11 cellular contexts compared by ENCODE assay signal in the genomic region with DNA sequence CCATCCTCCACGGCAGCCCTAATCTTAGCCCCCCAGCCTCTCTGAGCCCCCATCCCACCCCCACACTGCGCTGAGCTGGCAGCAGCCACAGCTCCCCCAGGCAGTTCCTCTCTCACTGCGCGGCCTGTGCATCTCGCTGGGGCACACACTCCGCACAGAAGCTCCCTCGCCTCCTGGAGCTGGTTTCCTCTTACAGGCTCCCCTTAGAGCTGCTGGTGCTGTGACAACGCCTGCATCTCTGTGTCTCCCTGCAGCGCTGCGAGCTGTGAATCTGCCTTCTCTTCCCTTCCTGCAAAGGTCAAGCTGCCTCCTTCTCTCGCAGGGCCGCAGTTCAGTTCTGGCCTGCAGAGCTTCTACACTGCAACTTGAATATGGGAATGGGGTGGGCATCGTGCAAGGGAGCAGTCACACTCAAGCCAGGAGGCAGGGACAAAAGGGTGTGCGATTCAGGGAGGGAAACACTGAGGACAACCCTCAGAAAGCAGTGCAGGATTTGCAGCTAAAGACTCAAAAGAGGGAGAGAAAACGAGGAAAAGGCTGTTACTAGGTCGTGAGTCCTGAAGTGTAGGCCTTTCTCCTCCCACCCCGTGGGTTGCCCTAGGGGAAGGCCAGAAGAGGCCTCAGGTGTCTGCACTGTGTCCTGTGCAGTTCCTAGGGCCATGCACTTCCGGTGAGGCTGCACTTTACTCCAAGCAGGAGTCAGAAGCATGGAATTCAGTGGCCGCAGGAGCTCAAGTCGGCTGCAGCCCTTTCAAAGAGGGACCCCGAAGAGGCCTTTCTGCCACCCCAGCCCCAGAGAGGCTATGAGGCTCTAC.
DNase-seq lines count a peak whose midpoint lies in the region; ATAC-seq and TF ChIP-seq lines count a peak whose summit lies in the region.
"Had no signal": no experiment of that assay in that cellular context is flagged by ENCODE, and none has a peak within 500 bp of the region (broad histone marks: within the 10 kb centered on the region; RNA-seq: fewer than 3 reads in every experiment).

No MANE protein-coding gene starts in this region.

- H3K4me3 Mint-ChIP-seq in endothelial cell (ENCODE audit: unreplicated experiment), result no peak overlapping the region
- peak overlapping the region; percentile 76 for H3K4me3 Mint-ChIP-seq in type B pancreatic cell

- CTCF ChIA-PET in OCI-LY7 (lab: Charles Lee; ENCODE audit: unreplicated experiment), result interaction anchor here (0.5 to 0.6 kb wide), 2 partner anchors 49 to 1872 kb away, joined by 3 to 5 read pairs; no protein-coding TSS in a partner anchor

- H3K4me2 ChIP-seq in OCI-LY7 (ENCODE audit: low read length), result no peak overlapping the region

- H2AFZ ChIP-seq in OCI-LY7 (ENCODE audit: low read length), result no peak overlapping the region

- no peak overlapping the region for H3K4me3 ChIP-seq in OCI-LY7 (ENCODE audit: low read depth, low read length, poor library complexity, severe bottlenecking)
- H3K4me3 ChIP-seq: ascending aorta, right atrium auricular region had no signal

- DNase-seq in activated gamma-delta T cell treated with Interleukin-2 at 50 U/mL for 16 hours, result peak; percentile 8
- no peak for DNase-seq in activated gamma-delta T cell (lab: John Stamatoyannopoulos, UW)
- peak; percentile 21 for DNase-seq in NCI-H2171 (lab: John Stamatoyannopoulos, UW)
- DNase-seq in endothelial cell (ENCODE audit: low spot score), result peak; percentile 3
- DNase-seq in type B pancreatic cell (ENCODE audit: extremely low spot score, unreplicated experiment), result no peak
- no peak for DNase-seq in OCI-LY7 (ENCODE audit: low spot score)
- no peak for DNase-seq in A172 (ENCODE audit: low spot score)
- DNase-seq: activated CD4-positive, CD25-positive, alpha-beta regulatory T cell had no signal

- no peaks in the 10 kb centered on the region for H4K20me1 ChIP-seq in OCI-LY7 (ENCODE audit: insufficient read depth, low read length)

- POLR2A ChIA-PET in OCI-LY7 (lab: Charles Lee), result no interaction called here

- peaks cover 27% of the 10 kb centered on the region for H3K4me1 ChIP-seq in OCI-LY7 (ENCODE audit: insufficient read depth, low read length, poor library complexity, severe bottlenecking)

- H3K9me3 Mint-ChIP-seq in endothelial cell (ENCODE audit: unreplicated experiment), result no peaks in the 10 kb centered on the region
- no peaks in the 10 kb centered on the region for H3K9me3 Mint-ChIP-seq in type B pancreatic cell

- peaks cover 6% of the 10 kb centered on the region for H3K27me3 Mint-ChIP-seq in endothelial cell (ENCODE audit: unreplicated experiment)
- H3K27me3 Mint-ChIP-seq in type B pancreatic cell, result peaks cover 28% of the 10 kb centered on the region

- BruUV-seq in OCI-LY7 (replicated peaks; lab: Mats Ljungman, UMichigan), result no TSS peak

- H3K27ac ChIP-seq in OCI-LY7 (ENCODE audit: low read depth, low read length, poor library complexity, severe bottlenecking), result no peak overlapping the region

- H3K36me3 Mint-ChIP-seq in endothelial cell (ENCODE audit: low read depth, unreplicated experiment), result no peaks in the 10 kb centered on the region
- H3K36me3 Mint-ChIP-seq in type B pancreatic cell, result no peaks in the 10 kb centered on the region

- H3K4me1 Mint-ChIP-seq in endothelial cell (ENCODE audit: unreplicated experiment) (peaks cover 33% of the 10 kb centered on the region), type B pancreatic cell (ENCODE audit: unreplicated experiment) (peaks cover 25% of the 10 kb centered on the region)

- H3K27ac Mint-ChIP-seq in endothelial cell (ENCODE audit: unreplicated experiment) (no peak overlapping the region), type B pancreatic cell (no peak overlapping the region)

- no peak for ATAC-seq in GM21447 (IDR thresholded peaks at IDR 0.05; ENCODE audit: unreplicated experiment)

- H3K36me3 ChIP-seq in OCI-LY7 (ENCODE audit: insufficient read depth, low read length), result no peaks in the 10 kb centered on the region
- H3K36me3 ChIP-seq: ascending aorta, right atrium auricular region had no signal

- no peaks in the 10 kb centered on the region for H3K9me3 ChIP-seq in OCI-LY7 (ENCODE audit: low read length)
- H3K9me3 ChIP-seq: ascending aorta, right atrium auricular region had no signal

- no peak for TF ChIP-seq CTCF in endothelial cell (IDR thresholded peaks at IDR 0.05; ENCODE audit: unreplicated experiment)
- TF ChIP-seq CTCF in type B pancreatic cell (conservative IDR thresholded peaks at IDR 0.05), result no peak
- TF ChIP-seq CTCF in OCI-LY7 (conservative IDR thresholded peaks at IDR 0.05; ENCODE audit: low read length), result no peak

- no peaks in the 10 kb centered on the region for H3K79me2 ChIP-seq in OCI-LY7 (ENCODE audit: insufficient read depth, low read depth, low read length)

- H3K9me2 ChIP-seq in OCI-LY7 (ENCODE audit: insufficient read depth, low read length), result no peaks in the 10 kb centered on the region

- intact Hi-C loops in OCI-LY7 (cut with micrococcal nuclease; ENCODE audit: unreplicated experiment), result loop anchor here (5.0 kb wide), 1 partner anchor 162 kb away; no protein-coding TSS in a partner anchor

Comparison
In these comparisons a context has a peak if more than half of its experiments do, and no peak if none do; other contexts are left out.
1. DNase-seq: peak in activated gamma-delta T cell treated with Interleukin-2 at 50 U/mL for 16 hours (single experiment), NCI-H2171 (single experiment) and endothelial cell (single experiment); none in activated gamma-delta T cell (single experiment), type B pancreatic cell (single experiment), OCI-LY7 (single experiment) and A172 (single experiment).